Comparison of ENCODE assay signal across 15 cellular contexts in the genomic region with DNA sequence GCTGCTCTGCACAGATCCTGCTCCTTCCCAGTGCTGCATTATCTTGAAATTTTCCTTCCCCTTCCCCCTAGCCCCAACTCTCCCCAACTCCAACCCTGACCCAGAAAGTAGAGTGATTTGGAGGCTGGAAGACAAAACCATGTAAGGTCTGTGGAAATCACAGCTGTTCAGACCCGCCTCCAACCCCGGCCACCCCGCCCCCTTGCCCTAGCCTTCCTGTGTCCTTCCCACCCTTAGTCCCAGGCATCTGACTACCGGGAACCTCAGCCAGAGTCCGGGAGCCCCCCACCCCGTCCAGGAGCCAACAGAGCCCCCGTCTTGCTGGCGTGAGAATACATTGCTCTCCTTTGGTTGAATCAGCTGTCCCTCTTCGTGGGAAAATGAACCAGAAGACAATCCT. TPM values are rescaled to one million over a fixed set of nuclear protein-coding genes. Genes with fewer than 3 reads are reported as not detected.
DNase-seq lines count a peak whose midpoint lies in the region; ATAC-seq and TF ChIP-seq lines count a peak whose summit lies in the region.
"Had no signal": no experiment of that assay in that cellular context is flagged by ENCODE, and none has a peak within 500 bp of the region (broad histone marks: within the 10 kb centered on the region; RNA-seq: fewer than 3 reads in every experiment).

A gene with protein sequence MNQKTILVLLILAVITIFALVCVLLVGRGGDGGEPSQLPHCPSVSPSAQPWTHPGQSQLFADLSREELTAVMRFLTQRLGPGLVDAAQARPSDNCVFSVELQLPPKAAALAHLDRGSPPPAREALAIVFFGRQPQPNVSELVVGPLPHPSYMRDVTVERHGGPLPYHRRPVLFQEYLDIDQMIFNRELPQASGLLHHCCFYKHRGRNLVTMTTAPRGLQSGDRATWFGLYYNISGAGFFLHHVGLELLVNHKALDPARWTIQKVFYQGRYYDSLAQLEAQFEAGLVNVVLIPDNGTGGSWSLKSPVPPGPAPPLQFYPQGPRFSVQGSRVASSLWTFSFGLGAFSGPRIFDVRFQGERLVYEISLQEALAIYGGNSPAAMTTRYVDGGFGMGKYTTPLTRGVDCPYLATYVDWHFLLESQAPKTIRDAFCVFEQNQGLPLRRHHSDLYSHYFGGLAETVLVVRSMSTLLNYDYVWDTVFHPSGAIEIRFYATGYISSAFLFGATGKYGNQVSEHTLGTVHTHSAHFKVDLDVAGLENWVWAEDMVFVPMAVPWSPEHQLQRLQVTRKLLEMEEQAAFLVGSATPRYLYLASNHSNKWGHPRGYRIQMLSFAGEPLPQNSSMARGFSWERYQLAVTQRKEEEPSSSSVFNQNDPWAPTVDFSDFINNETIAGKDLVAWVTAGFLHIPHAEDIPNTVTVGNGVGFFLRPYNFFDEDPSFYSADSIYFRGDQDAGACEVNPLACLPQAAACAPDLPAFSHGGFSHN (plus strand): TSS at position 236 of the 400 bp plus-strand sequence. CDS start 145 bp downstream, at position 381.

- H3K27me3 ChIP-seq in GM23338 (ENCODE audit: insufficient read depth) (no peaks in the 10 kb centered on the region), esophagus squamous epithelium (no peaks in the 10 kb centered on the region), skeletal muscle tissue (ENCODE audit: control insufficient read depth in 3 of 3, insufficient read depth in 3 of 3, low read length in 3 of 3) (peaks cover 3 to 23% (median 6%) of the 10 kb centered on the region in 3 donors)

- ATAC-seq in GM23338 (peak; percentile 35), mucosa of descending colon (peak; percentile 15), GM19351 (IDR thresholded peaks at IDR 0.05; ENCODE audit: unreplicated experiment) (no peak)
- ATAC-seq: A549; activated CD8-positive, alpha-beta T cell treated with anti-CD3 and anti-CD28 coated beads for 36 hours had no signal

- H3K9me2 ChIP-seq in GM23338 (ENCODE audit: insufficient read depth) = no peaks in the 10 kb centered on the region

- H3K9me3 ChIP-seq in esophagus squamous epithelium = no peaks in the 10 kb centered on the region
- H3K9me3 ChIP-seq in mucosa of descending colon = no peaks in the 10 kb centered on the region
- no peaks in the 10 kb centered on the region for H3K9me3 ChIP-seq in skeletal muscle tissue (ENCODE audit: control insufficient read depth in 3 of 3, low read length in 3 of 3)
- H3K9me3 ChIP-seq: A549, SJSA1 had no signal

- H3K4me2 ChIP-seq in GM23338 = no peak within 1 kb of the TSS
- H3K4me2 ChIP-seq: A549 had no signal

- H3K4me1 ChIP-seq in GM23338 (ENCODE audit: insufficient read depth) (no peaks in the 10 kb centered on the region), esophagus squamous epithelium (peaks cover 5 to 65% (median 22%) of the 10 kb centered on the region in 3 donors), mucosa of descending colon (ENCODE audit: low read depth) (no peaks in the 10 kb centered on the region), skeletal muscle tissue (ENCODE audit: control insufficient read depth in 3 of 3, insufficient read depth in 3 of 3, low read length in 3 of 3) (peaks cover 3 to 13% (median 6%) of the 10 kb centered on the region in 3 donors)
- H3K4me1 ChIP-seq: A549, SJSA1 had no signal

- peaks cover 5% of the 10 kb centered on the region; the same call in 2 of the 3 replicates for H3K4me1 Mint-ChIP-seq in GM23338

- H3K4me3 Mint-ChIP-seq in GM23338 = no peak within 1 kb of the TSS
- H3K4me3 Mint-ChIP-seq: activated CD8-positive, alpha-beta T cell treated with anti-CD3 and anti-CD28 coated beads for 36 hours had no signal

- peaks cover 7% of the 10 kb centered on the region for H3K36me3 Mint-ChIP-seq in GM23338 (ENCODE audit: low read depth)

- whole genome bisulfite sequencing in esophagus squamous epithelium, 2 donors = 20% methylated on average over 4 of the region's 9 CpGs; no CpG with 5 or more reads in 1 of the 2 donors

- H4K20me1 ChIP-seq in GM23338 (replicated peaks; ENCODE audit: insufficient read depth) = no peaks in the 10 kb centered on the region; the same call in 1 of the 2 replicates

- 0 out of 2 replicates have a peak, but pooled peaks cover 5% of the 10 kb centered on the region for H3F3A ChIP-seq in GM23338 (replicated peaks; ENCODE audit: low read depth)

- H3K79me2 ChIP-seq in GM23338 (replicated peaks; ENCODE audit: insufficient read depth) = no peaks in the 10 kb centered on the region

- TF ChIP-seq CTCF in GM23338 (conservative IDR thresholded peaks at IDR 0.05; ENCODE audit: low read depth in 2 of 2) (no peak), esophagus squamous epithelium (IDR thresholded peaks at IDR 0.05) (no peak), mucosa of descending colon (IDR thresholded peaks at IDR 0.05) (no peak)

- intact Hi-C loops in esophagus squamous epithelium (cut with DNase I) = no loop called here
- intact Hi-C loops in mucosa of descending colon (cut with DNase I, micrococcal nuclease) = no loop called here

- H3K27ac Mint-ChIP-seq in GM23338 = no peak within 1 kb of the TSS; the same call in 1 of the 2 replicates
- H3K27ac Mint-ChIP-seq: activated CD8-positive, alpha-beta T cell treated with anti-CD3 and anti-CD28 coated beads for 36 hours had no signal

- peak in 1 of 4 donors; percentile 27 for TF ChIP-seq POLR2A in esophagus squamous epithelium (IDR thresholded peaks at IDR 0.05)

- H2AFZ ChIP-seq in GM23338 = no peak within 1 kb of the TSS

- no peaks in the 10 kb centered on the region; the same call in 1 of the 3 replicates for H3K9me3 Mint-ChIP-seq in GM23338
- H3K9me3 Mint-ChIP-seq: activated CD8-positive, alpha-beta T cell treated with anti-CD3 and anti-CD28 coated beads for 36 hours had no signal

- peaks cover 3% of the 10 kb centered on the region for H3K27me3 Mint-ChIP-seq in GM23338 (ENCODE audit: insufficient read depth, low read depth, poor library complexity)
- H3K27me3 Mint-ChIP-seq: activated CD8-positive, alpha-beta T cell treated with anti-CD3 and anti-CD28 coated beads for 36 hours had no signal

- H3K27ac ChIP-seq in GM23338 (ENCODE audit: low read depth) = no peak within 1 kb of the TSS
- H3K27ac ChIP-seq in esophagus squamous epithelium = peak within 1 kb of the TSS; percentile 55 to 90 (median 84)
- H3K27ac ChIP-seq in skeletal muscle tissue (ENCODE audit: low read depth, low read length) = peak within 1 kb of the TSS; percentile 75
- H3K27ac ChIP-seq: A549, SJSA1 had no signal

- peak; percentile 29 for DNase-seq in GM23338 (ENCODE audit: low spot score)
- no peak for DNase-seq in esophagus squamous epithelium (lab: John Stamatoyannopoulos, UW)
- peak in 2 of 3 donors; percentile 35 to 53 for DNase-seq in mucosa of descending colon
- no peak for DNase-seq in DMS153 treated with DMSO at 0.1 percent for 48 hours (lab: John Stamatoyannopoulos, UW; ENCODE audit: unreplicated experiment)
- no peak for DNase-seq in COLO668 (lab: John Stamatoyannopoulos, UW; ENCODE audit: unreplicated experiment)
- no peak for DNase-seq in putamen (ENCODE audit: low spot score)
- DNase-seq: activated CD8-positive, alpha-beta T cell treated with anti-CD3 and anti-CD28 coated beads for 36 hours; activated gamma-delta T cell; NCI-H1048; NCI-H2171; stimulated activated CD4-positive, alpha-beta T cell treated with anti-CD3 and anti-CD28 coated beads, Interleukin-2, amount 100 ng/mL, for 48 hours had no signal

- H3K9ac ChIP-seq in skeletal muscle tissue (ENCODE audit: low read depth in 1 of 3, low read length in 3 of 3) = peak within 1 kb of the TSS; percentile 50 to 74 (median 51)

- H3K4me3 ChIP-seq in GM23338 (no peak within 1 kb of the TSS), esophagus squamous epithelium (peak within 1 kb of the TSS; percentile 24 to 67 (median 44)), mucosa of descending colon (no peak within 1 kb of the TSS), skeletal muscle tissue (ENCODE audit: low read length in 3 of 3) (peak within 1 kb of the TSS; percentile 40 to 72 (median 69))
- H3K4me3 ChIP-seq: A549, SJSA1 had no signal

- no peaks in the 10 kb centered on the region for H3K36me3 ChIP-seq in GM23338 (ENCODE audit: insufficient read depth)
- H3K36me3 ChIP-seq in esophagus squamous epithelium = peaks cover 0 to 1% (median 0%) of the 10 kb centered on the region in 3 donors
- no peaks in the 10 kb centered on the region for H3K36me3 ChIP-seq in mucosa of descending colon (ENCODE audit: low read depth)
- H3K36me3 ChIP-seq in skeletal muscle tissue (ENCODE audit: control insufficient read depth in 3 of 3, insufficient read depth in 3 of 3, low read length in 3 of 3) = peaks cover 1 to 2% (median 2%) of the 10 kb centered on the region in 3 donors
- H3K36me3 ChIP-seq: SJSA1 had no signal

TF ChIP-seq in GM23338, 12 proteins besides CTCF, POLR2A, EP300 and RAD21 (continues in another document):
- TF ChIP-seq JUNB (IDR thresholded peaks at IDR 0.05; ENCODE audit: unreplicated experiment) (no peak), EZH2phosphoT487 (IDR thresholded peaks at IDR 0.05; ENCODE audit: unreplicated experiment) (no peak), CREB1 (CRISPR knock-in tag; IDR thresholded peaks at IDR 0.05; ENCODE audit: low read depth) (no peak)

RNA-seq across cellular contexts. Expression of the gene that starts here (rescaled TPM):
- 1.4 and 1.6 TPM in 2 replicates for total RNA-seq in GM23338 (2014; rRNA removed; shearing (Covaris generic))
- polyA plus RNA-seq in GM23338 (2016; fragmentation: Nextera tagmentation; extraction: Ambion mirVana) = 1.7 and 2.6 TPM in 2 replicates
- total RNA-seq in esophagus squamous epithelium (10 to 100 TPM in 1 of 4 donors, 1 to 10 TPM in 3; 3.3 to 24.0 (median 6.6) TPM), mucosa of descending colon (100 to 1,000 TPM in 1 of 3 donors, 10 to 100 TPM in 2; 10.6 to 175 (median 25.4) TPM), skeletal muscle tissue (16.2 TPM)
- total RNA-seq: SJSA1 had no signal

Comparison
In these comparisons a context has a peak if more than half of its experiments do, and no peak if none do; other contexts are left out.
1. DNase-seq: peak in GM23338 (single experiment) and mucosa of descending colon (2 of 3); none in esophagus squamous epithelium (single experiment), DMS153 treated with DMSO at 0.1 percent for 48 hours (single experiment), COLO668 (single experiment) and putamen (single experiment).
2. H3K4me3 ChIP-seq: peak in esophagus squamous epithelium (4 of 4) and skeletal muscle tissue (3 of 3); none in GM23338 (single experiment) and mucosa of descending colon (single experiment).